9 cellular contexts compared by ENCODE assay signal in the genomic region with DNA sequence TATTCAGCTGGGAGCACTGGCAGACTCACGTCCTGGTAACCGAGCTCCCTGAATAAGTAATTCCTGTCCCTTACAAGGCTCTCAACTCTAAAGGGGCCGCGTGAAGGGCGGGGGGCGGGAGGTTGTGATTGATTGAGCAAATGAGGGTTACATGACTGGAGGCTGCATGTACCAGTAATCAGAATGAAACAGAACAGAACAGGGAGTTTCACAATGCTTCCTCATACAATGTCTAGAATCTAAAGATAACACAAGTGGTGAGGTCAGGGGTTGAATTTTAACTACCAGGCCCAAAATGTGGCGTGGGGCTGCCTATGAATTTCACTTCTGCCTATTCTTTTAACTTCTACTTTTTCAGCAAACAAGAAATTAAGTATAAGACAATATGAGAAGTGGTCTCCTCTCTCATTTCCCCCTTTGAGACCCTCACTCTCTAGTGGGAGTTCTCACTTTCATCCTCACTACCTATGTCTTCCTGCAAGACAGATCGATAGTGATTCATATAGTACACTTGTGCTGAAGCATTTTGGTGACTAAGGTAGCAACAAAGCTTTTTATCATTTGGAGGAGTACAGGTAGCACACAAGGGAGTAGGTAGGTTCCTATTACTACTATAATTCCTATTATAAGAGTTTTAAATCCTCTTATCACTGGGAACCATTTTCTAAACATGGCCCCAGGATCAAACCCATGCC.
DNase-seq lines count a peak whose midpoint lies in the region; ATAC-seq, FAIRE-seq and TF ChIP-seq lines count a peak whose summit lies in the region.
"Had no signal": no experiment of that assay in that cellular context is flagged by ENCODE, and none has a peak within 500 bp of the region (broad histone marks: within the 10 kb centered on the region; RNA-seq: fewer than 3 reads in every experiment).

No MANE protein-coding gene starts in this region.

- no peak for TF ChIP-seq POLR2A in H54 (IDR thresholded peaks at IDR 0.05; ENCODE audit: low read depth, low read length)

- DNase-seq in activated T-cell treated with anti-CD3 and anti-CD28 coated beads, Interleukin-2, amount 50 U/mL, for 72 hours, result no peak
- DNase-seq in activated T-cell treated with anti-CD3 and anti-CD28 coated beads, Interleukin-2, amount 50 U/mL, for 4 hours, result no peak
- DNase-seq in NOMO-1 treated with DMSO at 0.1 percent for 48 hours (lab: John Stamatoyannopoulos, UW; ENCODE audit: unreplicated experiment) (peak; percentile 86), NCI-H187 treated with DMSO at 0.1 percent for 48 hours (lab: John Stamatoyannopoulos, UW) (no peak), COLO668 (lab: John Stamatoyannopoulos, UW; ENCODE audit: unreplicated experiment) (no peak), H54 (ENCODE audit: insufficient read length, low spot score) (no peak), HT-29 (ENCODE audit: low spot score) (no peak)
- DNase-seq: dermis blood vessel endothelial cell had no signal

- peaks cover 19% of the 10 kb centered on the region for H3K27me3 Mint-ChIP-seq in activated T-cell treated with anti-CD3 and anti-CD28 coated beads, Interleukin-2, amount 50 U/mL, for 72 hours (ENCODE audit: low read depth)
- H3K27me3 Mint-ChIP-seq in activated T-cell treated with anti-CD3 and anti-CD28 coated beads, Interleukin-2, amount 50 U/mL, for 4 hours (ENCODE audit: low read depth), result no peaks in the 10 kb centered on the region

- H3K27ac Mint-ChIP-seq in activated T-cell treated with anti-CD3 and anti-CD28 coated beads, Interleukin-2, amount 50 U/mL, for 72 hours, result peak overlapping the region; percentile 16

- H3K4me1 Mint-ChIP-seq in activated T-cell treated with anti-CD3 and anti-CD28 coated beads, Interleukin-2, amount 50 U/mL, for 72 hours (ENCODE audit: low read depth), result peaks cover 11% of the 10 kb centered on the region
- peaks cover 6% of the 10 kb centered on the region for H3K4me1 Mint-ChIP-seq in activated T-cell treated with anti-CD3 and anti-CD28 coated beads, Interleukin-2, amount 50 U/mL, for 4 hours (ENCODE audit: low read depth)

- peak overlapping the region in 1 of 2 donors; percentile 43 for H3K4me3 Mint-ChIP-seq in activated T-cell treated with anti-CD3 and anti-CD28 coated beads, Interleukin-2, amount 50 U/mL, for 72 hours
- H3K4me3 Mint-ChIP-seq in activated T-cell treated with anti-CD3 and anti-CD28 coated beads, Interleukin-2, amount 50 U/mL, for 4 hours, result no peak overlapping the region

- H3K9me3 Mint-ChIP-seq in activated T-cell treated with anti-CD3 and anti-CD28 coated beads, Interleukin-2, amount 50 U/mL, for 72 hours, result peaks cover 0 to 8% of the 10 kb centered on the region in 2 donors
- H3K9me3 Mint-ChIP-seq in activated T-cell treated with anti-CD3 and anti-CD28 coated beads, Interleukin-2, amount 50 U/mL, for 4 hours, result peaks cover 5% of the 10 kb centered on the region

- no peak for FAIRE-seq in H54 (lab: Jason Lieb, UNC)

- peaks cover 1 to 10% of the 10 kb centered on the region in 2 donors for H3K36me3 Mint-ChIP-seq in activated T-cell treated with anti-CD3 and anti-CD28 coated beads, Interleukin-2, amount 50 U/mL, for 72 hours (ENCODE audit: insufficient read depth in 2 of 2)
- no peaks in the 10 kb centered on the region for H3K36me3 Mint-ChIP-seq in activated T-cell treated with anti-CD3 and anti-CD28 coated beads, Interleukin-2, amount 50 U/mL, for 4 hours (ENCODE audit: insufficient read depth)

- ATAC-seq in activated T-cell treated with anti-CD3 and anti-CD28 coated beads, Interleukin-2, amount 50 U/mL, for 72 hours (replicated peaks in 1 of 2), result peak in 1 of 2 donors; percentile 80
- ATAC-seq in activated T-cell treated with anti-CD3 and anti-CD28 coated beads, Interleukin-2, amount 50 U/mL, for 4 hours, result no peak
- peak; percentile 83 for ATAC-seq in HG02938 (IDR thresholded peaks at IDR 0.05; ENCODE audit: unreplicated experiment)
